1 cellular context compared by ENCODE assay signal in genomic region chr18:57141208-57142129, GRCh38.
TF ChIP-seq lines count a peak whose summit lies in the region.

No MANE protein-coding gene starts in this region.

TF ChIP-seq in K562, 482 proteins besides CTCF, POLR2A, EP300 and RAD21 (continued from another document and continues in another):
- TF ChIP-seq ZBTB33 (CRISPR knock-in tag; IDR thresholded peaks at IDR 0.05) (no peak), COPS2 (conservative IDR thresholded peaks at IDR 0.05) (no peak), ZNF77 (CRISPR knock-in tag; IDR thresholded peaks at IDR 0.05) (no peak), HOMEZ (CRISPR knock-in tag; IDR thresholded peaks at IDR 0.05) (no peak), BRD4 (IDR thresholded peaks at IDR 0.05) (no peak), CBX3 (IDR thresholded peaks at IDR 0.05; ENCODE audit: borderline replicate concordance in 1 of 2, low read length in 2 of 2) (no peak), ADNP (tag; IDR thresholded peaks at IDR 0.05) (no peak), ZNF133 (CRISPR knock-in tag; IDR thresholded peaks at IDR 0.05) (no peak), RCOR1 (IDR thresholded peaks at IDR 0.05; ENCODE audit: borderline replicate concordance in 1 of 2, low read depth in 2 of 2, low read length in 2 of 2) (peak in 1 of 2 experiments; percentile 93; a peak in 2 of 4 replicates), AFF4 (CRISPR knock-in tag; IDR thresholded peaks at IDR 0.05) (no peak), RREB1 (CRISPR knock-in tag; IDR thresholded peaks at IDR 0.05) (no peak), BRCA1 (IDR thresholded peaks at IDR 0.05) (no peak), BRCA1 (CRISPR knock-in tag; IDR thresholded peaks at IDR 0.05) (no peak), AFF1 (IDR thresholded peaks at IDR 0.05; ENCODE audit: low read depth in 1 of 2, partially characterized antibody in 2 of 2) (peak in 1 of 2 experiments; percentile 27), EGR1 (conservative IDR thresholded peaks at IDR 0.05) (no peak), ZZZ3 (IDR thresholded peaks at IDR 0.05) (no peak), ZNF134 (CRISPR knock-in tag; conservative IDR thresholded peaks at IDR 0.05) (no peak), ZNF23 (CRISPR knock-in tag; IDR thresholded peaks at IDR 0.05) (no peak), ZNF561 (CRISPR knock-in tag; conservative IDR thresholded peaks at IDR 0.05) (no peak), HDAC6 (IDR thresholded peaks at IDR 0.05; ENCODE audit: low read depth, low read length) (no peak), FOXP1 (CRISPR knock-in tag; IDR thresholded peaks at IDR 0.05) (peak; percentile 27; the same call in 1 of the 2 replicates), FOSL1 (tag; conservative IDR thresholded peaks at IDR 0.05) (peak; percentile 72), TEAD4 (IDR thresholded peaks at IDR 0.05; ENCODE audit: low read length) (peak; percentile 70; the same call in 1 of the 2 replicates), TEAD4 (CRISPR knock-in tag; IDR thresholded peaks at IDR 0.05; ENCODE audit: borderline replicate concordance) (no peak), MCM2 (IDR thresholded peaks at IDR 0.05; ENCODE audit: low read depth) (no peak), CBX1 (IDR thresholded peaks at IDR 0.05; ENCODE audit: low read depth) (no peak), GABPA (tag; conservative IDR thresholded peaks at IDR 0.05; ENCODE audit: low read depth) (peak; percentile 48; the same call in 1 of the 2 replicates), USF2 (CRISPR knock-in tag; IDR thresholded peaks at IDR 0.05) (no peak), CCAR2 (IDR thresholded peaks at IDR 0.05; ENCODE audit: low read depth, low read length) (no peak), ZC3H4 (CRISPR knock-in tag; IDR thresholded peaks at IDR 0.05; ENCODE audit: borderline replicate concordance) (no peak), POLR3A (IDR thresholded peaks at IDR 0.05; ENCODE audit: borderline replicate concordance, extremely low read depth, insufficient read depth, insufficient read length) (no peak), IRF2 (CRISPR knock-in tag; IDR thresholded peaks at IDR 0.05) (no peak), FOXA3 (CRISPR knock-in tag; conservative IDR thresholded peaks at IDR 0.05 in 1 of 2, IDR thresholded peaks at IDR 0.05 in 1 of 2) (peak; percentile 62 to 94; a peak in 2 of 4 replicates), PKNOX1 (IDR thresholded peaks at IDR 0.05) (peak; percentile 92)
- TF ChIP-seq, protein P1, sequence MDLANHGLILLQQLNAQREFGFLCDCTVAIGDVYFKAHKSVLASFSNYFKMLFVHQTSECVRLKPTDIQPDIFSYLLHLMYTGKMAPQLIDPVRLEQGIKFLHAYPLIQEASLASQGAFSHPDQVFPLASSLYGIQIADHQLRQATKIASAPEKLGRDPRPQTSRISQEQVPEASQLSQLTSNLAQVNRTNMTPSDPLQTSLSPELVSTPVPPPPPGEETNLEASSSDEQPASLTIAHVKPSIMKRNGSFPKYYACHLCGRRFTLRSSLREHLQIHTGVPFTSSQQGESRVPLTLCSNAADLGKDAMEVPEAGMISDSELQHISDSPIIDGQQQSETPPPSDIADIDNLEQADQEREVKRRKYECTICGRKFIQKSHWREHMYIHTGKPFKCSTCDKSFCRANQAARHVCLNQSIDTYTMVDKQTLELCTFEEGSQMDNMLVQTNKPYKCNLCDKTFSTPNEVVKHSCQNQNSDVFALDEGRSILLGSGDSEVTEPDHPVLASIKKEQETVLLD (IDR thresholded peaks at IDR 0.05) = no peak
- TF ChIP-seq, protein P2, sequence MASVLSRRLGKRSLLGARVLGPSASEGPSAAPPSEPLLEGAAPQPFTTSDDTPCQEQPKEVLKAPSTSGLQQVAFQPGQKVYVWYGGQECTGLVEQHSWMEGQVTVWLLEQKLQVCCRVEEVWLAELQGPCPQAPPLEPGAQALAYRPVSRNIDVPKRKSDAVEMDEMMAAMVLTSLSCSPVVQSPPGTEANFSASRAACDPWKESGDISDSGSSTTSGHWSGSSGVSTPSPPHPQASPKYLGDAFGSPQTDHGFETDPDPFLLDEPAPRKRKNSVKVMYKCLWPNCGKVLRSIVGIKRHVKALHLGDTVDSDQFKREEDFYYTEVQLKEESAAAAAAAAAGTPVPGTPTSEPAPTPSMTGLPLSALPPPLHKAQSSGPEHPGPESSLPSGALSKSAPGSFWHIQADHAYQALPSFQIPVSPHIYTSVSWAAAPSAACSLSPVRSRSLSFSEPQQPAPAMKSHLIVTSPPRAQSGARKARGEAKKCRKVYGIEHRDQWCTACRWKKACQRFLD (CRISPR knock-in tag; IDR thresholded peaks at IDR 0.05) = peak; percentile 71; the same call in 1 of the 2 replicates
